ENCODE assay signal across 17 cellular contexts in genomic region chr11:9888938-9889337, GRCh38.
DNase-seq lines count a peak whose midpoint lies in the region; ATAC-seq, FAIRE-seq and TF ChIP-seq lines count a peak whose summit lies in the region.
"Had no signal": no experiment of that assay in that cellular context is flagged by ENCODE, and none has a peak within 500 bp of the region (broad histone marks: within the 10 kb centered on the region; RNA-seq: fewer than 3 reads in every experiment).

No MANE protein-coding gene starts in this region.

- no peaks in the 10 kb centered on the region for H3K9me3 Mint-ChIP-seq in activated naive CD8-positive, alpha-beta T cell treated with anti-CD3 and anti-CD28 coated beads, Interleukin-2, amount 50 U/mL, for 24 hours
- H3K9me3 Mint-ChIP-seq in activated naive CD8-positive, alpha-beta T cell treated with anti-CD3 and anti-CD28 coated beads for 36 hours: no peaks in the 10 kb centered on the region
- H3K9me3 Mint-ChIP-seq in activated T-helper 17 cell treated with anti-CD3 and anti-CD28 coated beads, Interleukin-2, amount 50 U/mL, for 72 hours: no peaks in the 10 kb centered on the region
- H3K9me3 Mint-ChIP-seq: CD14-positive monocyte; CD4-positive, alpha-beta T cell; CD8-positive, alpha-beta memory T cell had no signal

- TF ChIP-seq POLR2A in H54 (IDR thresholded peaks at IDR 0.05; ENCODE audit: low read depth, low read length): no peak

- no peaks in the 10 kb centered on the region for H3K27me3 Mint-ChIP-seq in activated naive CD8-positive, alpha-beta T cell treated with anti-CD3 and anti-CD28 coated beads, Interleukin-2, amount 50 U/mL, for 24 hours
- no peaks in the 10 kb centered on the region for H3K27me3 Mint-ChIP-seq in activated naive CD8-positive, alpha-beta T cell treated with anti-CD3 and anti-CD28 coated beads for 36 hours
- no peaks in the 10 kb centered on the region for H3K27me3 Mint-ChIP-seq in activated T-helper 17 cell treated with anti-CD3 and anti-CD28 coated beads, Interleukin-2, amount 50 U/mL, for 72 hours
- H3K27me3 Mint-ChIP-seq: CD4-positive, alpha-beta T cell had no signal

- FAIRE-seq in H54 (lab: Jason Lieb, UNC) (peak; percentile 23), GM19239 (lab: Jason Lieb, UNC) (no peak)

- no peak overlapping the region for H3K4me3 Mint-ChIP-seq in activated naive CD8-positive, alpha-beta T cell treated with anti-CD3 and anti-CD28 coated beads, Interleukin-2, amount 50 U/mL, for 24 hours
- no peak overlapping the region for H3K4me3 Mint-ChIP-seq in activated naive CD8-positive, alpha-beta T cell treated with anti-CD3 and anti-CD28 coated beads for 36 hours
- H3K4me3 Mint-ChIP-seq in activated T-helper 17 cell treated with anti-CD3 and anti-CD28 coated beads, Interleukin-2, amount 50 U/mL, for 72 hours: no peak overlapping the region
- H3K4me3 Mint-ChIP-seq: CD14-positive monocyte; CD4-positive, alpha-beta T cell; CD8-positive, alpha-beta memory T cell had no signal

- no peak for DNase-seq in activated naive CD8-positive, alpha-beta T cell treated with anti-CD3 and anti-CD28 coated beads, Interleukin-2, amount 50 U/mL, for 24 hours
- no peak for DNase-seq in activated naive CD8-positive, alpha-beta T cell treated with anti-CD3 and anti-CD28 coated beads for 36 hours
- DNase-seq in H54 (ENCODE audit: insufficient read length, low spot score) (no peak), GM19239 (ENCODE audit: insufficient read length, low spot score) (no peak), NCI-H187 treated with DMSO at 0.1 percent for 48 hours (lab: John Stamatoyannopoulos, UW) (no peak), Ammon's horn (ENCODE audit: low spot score) (no peak)
- DNase-seq: BE2C; CD4-positive, alpha-beta T cell; CD8-positive, alpha-beta memory T cell; DMS53; DMS79 treated with DMSO at 0.1 percent for 48 hours; GF-D8; GOT3; H7; HCEC 1CT had no signal

- ATAC-seq in activated naive CD8-positive, alpha-beta T cell treated with anti-CD3 and anti-CD28 coated beads, Interleukin-2, amount 50 U/mL, for 24 hours: peak; percentile 57
- ATAC-seq in activated T-helper 17 cell treated with anti-CD3 and anti-CD28 coated beads, Interleukin-2, amount 50 U/mL, for 72 hours (replicated peaks): peak; percentile 52

- no peak overlapping the region for H3K27ac Mint-ChIP-seq in activated naive CD8-positive, alpha-beta T cell treated with anti-CD3 and anti-CD28 coated beads, Interleukin-2, amount 50 U/mL, for 24 hours
- no peak overlapping the region for H3K27ac Mint-ChIP-seq in activated naive CD8-positive, alpha-beta T cell treated with anti-CD3 and anti-CD28 coated beads for 36 hours
- no peak overlapping the region for H3K27ac Mint-ChIP-seq in activated T-helper 17 cell treated with anti-CD3 and anti-CD28 coated beads, Interleukin-2, amount 50 U/mL, for 72 hours
- H3K27ac Mint-ChIP-seq: CD14-positive monocyte; CD4-positive, alpha-beta T cell; CD8-positive, alpha-beta memory T cell had no signal

- H3K4me1 Mint-ChIP-seq in activated naive CD8-positive, alpha-beta T cell treated with anti-CD3 and anti-CD28 coated beads, Interleukin-2, amount 50 U/mL, for 24 hours: peaks cover 4% of the 10 kb centered on the region
- H3K4me1 Mint-ChIP-seq in activated naive CD8-positive, alpha-beta T cell treated with anti-CD3 and anti-CD28 coated beads for 36 hours: peaks cover 7% of the 10 kb centered on the region
- no peaks in the 10 kb centered on the region for H3K4me1 Mint-ChIP-seq in activated T-helper 17 cell treated with anti-CD3 and anti-CD28 coated beads, Interleukin-2, amount 50 U/mL, for 72 hours
- H3K4me1 Mint-ChIP-seq: CD14-positive monocyte had no signal

- no peaks in the 10 kb centered on the region for H3K36me3 Mint-ChIP-seq in activated naive CD8-positive, alpha-beta T cell treated with anti-CD3 and anti-CD28 coated beads, Interleukin-2, amount 50 U/mL, for 24 hours (ENCODE audit: low read depth)
- H3K36me3 Mint-ChIP-seq in activated naive CD8-positive, alpha-beta T cell treated with anti-CD3 and anti-CD28 coated beads for 36 hours: peaks cover 4% of the 10 kb centered on the region
- H3K36me3 Mint-ChIP-seq in activated T-helper 17 cell treated with anti-CD3 and anti-CD28 coated beads, Interleukin-2, amount 50 U/mL, for 72 hours (ENCODE audit: low read depth): peaks cover 2% of the 10 kb centered on the region
